ENCODE assay signal across 10 cellular contexts in genomic region chr15:68536331-68537095, GRCh38.
DNase-seq lines count a peak whose midpoint lies in the region; ATAC-seq lines count a peak whose summit lies in the region.
"Had no signal": no experiment of that assay in that cellular context is flagged by ENCODE, and none has a peak within 500 bp of the region (broad histone marks: within the 10 kb centered on the region; RNA-seq: fewer than 3 reads in every experiment).

No MANE protein-coding gene starts in this region.

- H3K4me1 ChIP-seq in subcutaneous abdominal adipose tissue (ENCODE audit: control insufficient read depth in 5 of 5, insufficient read depth in 5 of 5, low read length in 5 of 5), result peaks cover 0 to 15% (median 10%) of the 10 kb centered on the region in 5 donors

- DNase-seq in HCEC 1CT (peak; percentile 83), SW480 (ENCODE audit: low spot score) (peak; percentile 69), fibroblast of the conjunctiva (ENCODE audit: low read depth) (peak; percentile 97)
- DNase-seq in activated CD4-positive, CD25-positive, alpha-beta regulatory T cell treated with anti-CD3 and anti-CD28 coated beads, Interleukin-2, amount 50 U/mL, for 72 hours, result no peak
- DNase-seq: DMS79, head of caudate nucleus, small intestine had no signal

- H3K9me3 ChIP-seq in subcutaneous abdominal adipose tissue (ENCODE audit: control insufficient read depth in 5 of 5, low read length in 5 of 5), result peaks cover 0 to 15% (median 7%) of the 10 kb centered on the region in 5 donors

- H3K9ac ChIP-seq in subcutaneous abdominal adipose tissue (ENCODE audit: low read length in 5 of 5), result no peak overlapping the region

- ATAC-seq in HG03565 (IDR thresholded peaks at IDR 0.05; ENCODE audit: unreplicated experiment), result no peak
- no peak for ATAC-seq in GM21529 (IDR thresholded peaks at IDR 0.05; ENCODE audit: unreplicated experiment)

- H3K27ac ChIP-seq in subcutaneous abdominal adipose tissue (ENCODE audit: low read depth, low read length), result peak overlapping the region; percentile 58

- H3K36me3 ChIP-seq in subcutaneous abdominal adipose tissue (ENCODE audit: control insufficient read depth in 5 of 5, insufficient read depth in 5 of 5, low read length in 5 of 5), result no peaks in the 10 kb centered on the region

- no peaks in the 10 kb centered on the region for H3K27me3 ChIP-seq in subcutaneous abdominal adipose tissue (ENCODE audit: control insufficient read depth in 5 of 5, insufficient read depth in 4 of 5, low read length in 5 of 5)

- no peak overlapping the region for H3K4me3 ChIP-seq in subcutaneous abdominal adipose tissue (ENCODE audit: low read depth in 1 of 5, low read length in 5 of 5)
